In genomic region chr16:73033271-73033998, GRCh38 we compare ENCODE assay signal across 12 cellular contexts. TPM values are rescaled to one million over a fixed set of nuclear protein-coding genes. Genes with fewer than 3 reads are reported as not detected.
DNase-seq lines count a peak whose midpoint lies in the region; TF ChIP-seq lines count a peak whose summit lies in the region.
"Had no signal": no experiment of that assay in that cellular context is flagged by ENCODE, and none has a peak within 500 bp of the region (broad histone marks: within the 10 kb centered on the region; RNA-seq: fewer than 3 reads in every experiment).

No MANE protein-coding gene starts in this region.

- DNase-seq in ELF-1 (ENCODE audit: low read depth, low spot score) (peak; percentile 88), NCI-H2171 treated with DMSO at 0.1 percent for 48 hours (lab: John Stamatoyannopoulos, UW) (peak; percentile 81), iPS DF 19.7 (ENCODE audit: low read depth, low spot score) (peak; percentile 78), sigmoid colon (no peak), GM10266 (ENCODE audit: extremely low spot score) (no peak), RPMI8226 (no peak), foreskin fibroblast (no peak), NCI-H2196 treated with DMSO at 0.1 percent for 48 hours (lab: John Stamatoyannopoulos, UW; ENCODE audit: unreplicated experiment) (no peak)
- DNase-seq: activated CD4-positive, alpha-beta T cell treated with anti-CD3 and anti-CD28 coated beads, Interleukin-2, amount 10 ng/mL, durations not matched to agents 24 days and 14 days; left lung; NCI-H446 treated with DMSO at 0.1 percent for 48 hours; SK-N-SH had no signal

- H3K36me3 ChIP-seq in sigmoid colon = no peaks in the 10 kb centered on the region
- H3K36me3 ChIP-seq: left lung had no signal

- peaks cover 0 to 91% (median 71%) of the 10 kb centered on the region in 4 donors for H3K4me1 ChIP-seq in sigmoid colon

- TF ChIP-seq EP300 in sigmoid colon (IDR thresholded peaks at IDR 0.05) = no peak

- no peaks in the 10 kb centered on the region for H3K9me3 ChIP-seq in sigmoid colon
- H3K9me3 ChIP-seq: left lung, SK-N-SH had no signal

- no peak for TF ChIP-seq CTCF in sigmoid colon (IDR thresholded peaks at IDR 0.05)
- TF ChIP-seq CTCF in GM10266 (IDR thresholded peaks at IDR 0.05; ENCODE audit: control insufficient read depth, insufficient read depth, low read depth, missing control alignments) = no peak
- no peak for TF ChIP-seq CTCF in foreskin fibroblast (IDR thresholded peaks at IDR 0.05; ENCODE audit: low read depth, low read length)

- 66 to 81% methylated on average over 20 of the region's 20 CpGs for WGBS in sigmoid colon, 2 donors

- no peaks in the 10 kb centered on the region for H3K27me3 ChIP-seq in sigmoid colon

- H3K27ac ChIP-seq in sigmoid colon = peak overlapping the region in 3 of 4 donors; percentile 15 to 51 (median 31)
- H3K27ac ChIP-seq: left lung had no signal

- intact Hi-C loops in sigmoid colon (cut with DNase I) = no loop called here

- TF ChIP-seq POLR2A in sigmoid colon (IDR thresholded peaks at IDR 0.05) = no peak

- no peak overlapping the region for H3K4me3 ChIP-seq in sigmoid colon
- H3K4me3 ChIP-seq in foreskin fibroblast (ENCODE audit: low read depth in 1 of 2, low read length in 2 of 2) = no peak overlapping the region
- H3K4me3 ChIP-seq: left lung had no signal

RNA-seq across cellular contexts. Expression of gene ZFHX3, which starts 14.5 kb away (rescaled TPM):
- total RNA-seq in sigmoid colon = 10 to 100 TPM; 17.8 to 38.8 (median 19.1) TPM
- 1 to 10 TPM in 2 of 3 donors, under 1 TPM in 1; 0.69 to 4.3 (median 1.2) TPM for polyA plus RNA-seq in sigmoid colon

Comparison
In these comparisons a context has a peak if more than half of its experiments do, and no peak if none do; other contexts are left out.
1. DNase-seq: peak in ELF-1 (single experiment), NCI-H2171 treated with DMSO at 0.1 percent for 48 hours (single experiment) and iPS DF 19.7 (single experiment); none in sigmoid colon (single experiment), GM10266 (single experiment), RPMI8226 (single experiment), foreskin fibroblast (0 of 2) and NCI-H2196 treated with DMSO at 0.1 percent for 48 hours (single experiment).